Comparison of ENCODE assay signal across 11 cellular contexts in the genomic region with DNA sequence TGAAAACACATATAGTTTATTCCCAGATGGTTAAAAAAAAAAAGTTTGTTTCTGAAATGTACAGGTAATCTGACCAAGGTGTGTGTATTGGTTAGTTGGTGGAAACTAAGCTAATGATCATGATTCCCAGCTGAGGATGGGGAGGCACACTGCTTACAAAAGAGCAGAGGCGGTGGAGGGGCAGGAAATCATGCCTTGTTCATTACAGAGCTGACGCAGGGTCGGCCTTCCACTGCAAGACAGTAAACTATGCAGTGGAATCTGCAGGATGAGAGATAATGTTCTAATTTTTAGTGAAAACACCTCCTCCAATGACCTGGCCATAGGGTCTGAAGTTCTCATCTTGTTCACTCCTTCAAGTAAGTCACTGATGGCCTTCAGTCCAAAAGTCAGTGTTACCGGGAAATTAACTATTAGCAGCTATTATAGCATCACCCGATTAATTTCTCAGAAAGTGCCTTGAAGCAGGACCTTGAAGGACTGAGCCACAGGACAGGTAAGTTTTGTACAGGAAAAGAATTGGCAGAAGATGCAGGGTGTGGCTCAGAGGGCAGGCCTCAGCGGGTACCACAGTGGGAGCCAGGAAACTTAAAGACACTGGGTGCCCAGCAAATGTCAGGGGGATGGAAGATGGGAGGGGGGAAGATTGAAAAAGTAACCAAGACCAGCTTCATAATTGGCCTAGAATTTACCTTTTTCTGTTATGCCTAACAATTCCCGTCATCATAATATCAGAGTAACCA. TPM values are rescaled to one million over a fixed set of nuclear protein-coding genes. Genes with fewer than 3 reads are reported as not detected.
DNase-seq lines count a peak whose midpoint lies in the region; ATAC-seq, FAIRE-seq and TF ChIP-seq lines count a peak whose summit lies in the region.
"Had no signal": no experiment of that assay in that cellular context is flagged by ENCODE, and none has a peak within 500 bp of the region (broad histone marks: within the 10 kb centered on the region; RNA-seq: fewer than 3 reads in every experiment).

No MANE protein-coding gene starts in this region.

- no peak overlapping the region for H3K9ac ChIP-seq in IMR-90 (ENCODE audit: low read depth, low read length)
- H3K9ac ChIP-seq in stomach smooth muscle (ENCODE audit: low read length in 2 of 2), result peak overlapping the region; percentile 67 to 74

- peak overlapping the region in 1 of 2 experiments; percentile 20; a peak in 1 of 4 replicates for H4K8ac ChIP-seq in IMR-90 (ENCODE audit: low read depth in 2 of 2, low read length in 2 of 2)

- H3K14ac ChIP-seq in IMR-90 (replicated peaks; ENCODE audit: low read depth, low read length), result peak overlapping the region; percentile 46; the same call in 1 of the 2 replicates

- no peaks in the 10 kb centered on the region for H3K4me1 Mint-ChIP-seq in T-cell

- peaks cover 31 to 75% of the 10 kb centered on the region in 2 experiments for H3K79me1 ChIP-seq in IMR-90 (ENCODE audit: low read depth in 1 of 2, low read length in 2 of 2)

- H3K27me3 Mint-ChIP-seq in T-cell, result peaks cover 0 to 2% of the 10 kb centered on the region in 2 donors

- no peak for TF ChIP-seq POLR2A in IMR-90 (IDR thresholded peaks at IDR 0.05; ENCODE audit: low read depth, low read length)
- no peak for TF ChIP-seq POLR2A in lower leg skin (IDR thresholded peaks at IDR 0.05)

- H3K9me3 ChIP-seq in IMR-90 (ENCODE audit: control insufficient read depth, insufficient read depth, low read length) (no peaks in the 10 kb centered on the region), stomach smooth muscle (ENCODE audit: control insufficient read depth in 2 of 2, low read length in 2 of 2) (no peaks in the 10 kb centered on the region)

- peak overlapping the region; percentile 85; the same call in 1 of the 2 replicates for H2AK5ac ChIP-seq in IMR-90 (ENCODE audit: low read depth, low read length)

- H3K27me3 ChIP-seq in IMR-90 (ENCODE audit: control insufficient read depth, insufficient read depth, low read length) (no peaks in the 10 kb centered on the region), bronchial epithelial cell (ENCODE audit: control insufficient read depth, insufficient read depth, low read length) (no peaks in the 10 kb centered on the region), stomach smooth muscle (ENCODE audit: control insufficient read depth in 1 of 2, insufficient read depth in 2 of 2, low read length in 2 of 2) (no peaks in the 10 kb centered on the region)

- FAIRE-seq in bronchial epithelial cell (lab: Jason Lieb, UNC) (no peak), GM19239 (lab: Jason Lieb, UNC) (no peak)

- H2BK20ac ChIP-seq in IMR-90 (ENCODE audit: low read depth, low read length), result no peak overlapping the region

- no peak overlapping the region for H2BK15ac ChIP-seq in IMR-90 (ENCODE audit: low read depth, low read length)

- CTCF ChIA-PET in IMR-90 (lab: Yijun Ruan, JAX) (no interaction called here), T-cell (lab: Charles Lee) (interaction anchor here in 1 of 2 donors (0.8 kb wide), 1 partner anchor 36 kb away, joined by 3 read pairs; a partner anchor contains a TSS)

- no peak overlapping the region for H3K4me3 ChIP-seq in IMR-90 (ENCODE audit: insufficient read depth, low read depth, low read length)
- H3K4me3 ChIP-seq in bronchial epithelial cell (ENCODE audit: low read depth, low read length), result no peak overlapping the region
- no peak overlapping the region for H3K4me3 ChIP-seq in lower leg skin (ENCODE audit: low read depth, poor library complexity, severe bottlenecking)
- peak overlapping the region; percentile 37 to 47 for H3K4me3 ChIP-seq in stomach smooth muscle (ENCODE audit: low read length in 2 of 2)

- no peak overlapping the region for H4K91ac ChIP-seq in IMR-90 (ENCODE audit: insufficient read depth, low read depth, low read length)

- peak overlapping the region; percentile 12; the same call in 1 of the 2 replicates for H3K27ac ChIP-seq in IMR-90 (ENCODE audit: insufficient read depth, low read length)
- peak overlapping the region; percentile 100 for H3K27ac ChIP-seq in stomach smooth muscle (ENCODE audit: low read length)

- H3K4ac ChIP-seq in IMR-90 (ENCODE audit: low read depth, low read length), result peak overlapping the region; percentile 39; the same call in 1 of the 2 replicates

- POLR2A ChIA-PET in IMR-90 (lab: Charles Lee; ENCODE audit: unreplicated experiment) (interaction anchor here (0.5 to 1.0 kb wide), 3 partner anchors 9 to 25 kb away, joined by 3 to 4 read pairs (median 4); no protein-coding TSS in a partner anchor), T-cell (lab: Charles Lee) (interaction anchor here in 1 of 2 donors (0.6 kb wide), 1 partner anchor 661 kb away, joined by 3 read pairs; no protein-coding TSS in a partner anchor)

- no peak for TF ChIP-seq RAD21 in IMR-90 (IDR thresholded peaks at IDR 0.05; ENCODE audit: low read length)

- in situ Hi-C loops in IMR-90 (cut with MboI; ENCODE audit: low sequenced_read_pairs), result no loop called here

- TF ChIP-seq CTCF in IMR-90 (conservative IDR thresholded peaks at IDR 0.05; ENCODE audit: low read depth, low read length), result no peak
- no peak for TF ChIP-seq CTCF in bronchial epithelial cell (IDR thresholded peaks at IDR 0.05; ENCODE audit: insufficient read depth, low read length, severe bottlenecking)
- no peak for TF ChIP-seq CTCF in lower leg skin (IDR thresholded peaks at IDR 0.05)

- no TSS peak for BruUV-seq in IMR-90 (replicated peaks; lab: Mats Ljungman, UMichigan)

- no peak overlapping the region for H2AK9ac ChIP-seq in IMR-90 (replicated peaks; ENCODE audit: low read depth, low read length, poor library complexity)

- H3K9me3 Mint-ChIP-seq in T-cell, result no peaks in the 10 kb centered on the region

- H3K23ac ChIP-seq in IMR-90 (ENCODE audit: low read depth, low read length), result no peak overlapping the region

- no peak overlapping the region for H2AFZ ChIP-seq in IMR-90 (replicated peaks; ENCODE audit: low read length, poor library complexity)

- H3K4me1 ChIP-seq in IMR-90 (ENCODE audit: control insufficient read depth, insufficient read depth, low read length), result peaks cover 19% of the 10 kb centered on the region
- H3K4me1 ChIP-seq in stomach smooth muscle (ENCODE audit: control insufficient read depth, insufficient read depth, low read length), result peaks cover 43% of the 10 kb centered on the region

- H3K4me3 Mint-ChIP-seq in T-cell, result no peak overlapping the region

- intact Hi-C loops in IMR-90 (cut with micrococcal nuclease), result loop anchor here (2.0 kb wide), 1 partner anchor 13 kb away; no protein-coding TSS in a partner anchor
- intact Hi-C loops in lower leg skin (cut with DNase I; ENCODE audit: low total_unique reads), result no loop called here

- H3K4me2 ChIP-seq in IMR-90 (ENCODE audit: low read depth, low read length), result no peak overlapping the region

- dilution Hi-C loops in IMR-90 (cut with HindIII; ENCODE audit: low sequenced_read_pairs, unreplicated experiment), result no loop called here

- peaks cover 27% of the 10 kb centered on the region for H3K36me3 ChIP-seq in IMR-90 (ENCODE audit: control insufficient read depth, insufficient read depth, low read length)
- peaks cover 9% of the 10 kb centered on the region for H3K36me3 ChIP-seq in bronchial epithelial cell (ENCODE audit: control insufficient read depth, insufficient read depth, low read length)
- peaks cover 10 to 17% of the 10 kb centered on the region in 2 donors for H3K36me3 ChIP-seq in stomach smooth muscle (ENCODE audit: control insufficient read depth in 2 of 2, insufficient read depth in 2 of 2, low read length in 2 of 2)

- no peak overlapping the region for H3K18ac ChIP-seq in IMR-90 (ENCODE audit: low read depth, low read length)

- peak; percentile 13; the same call in 1 of the 2 replicates for ATAC-seq in IMR-90 (ENCODE audit: low read depth)
- ATAC-seq in T-cell (replicated peaks in 1 of 4), result no peak
- ATAC-seq in HG02763 (IDR thresholded peaks at IDR 0.05; ENCODE audit: unreplicated experiment), result no peak

- H3K36me3 Mint-ChIP-seq in T-cell, result no peaks in the 10 kb centered on the region

- DNase-seq in IMR-90, result no peak
- DNase-seq in bronchial epithelial cell (ENCODE audit: low read depth), result peak; percentile 68
- DNase-seq in lower leg skin (ENCODE audit: low spot score in 2 of 2), result peak; percentile 56 to 81
- no peak for DNase-seq in GM19239 (ENCODE audit: insufficient read length, low spot score)
- no peak for DNase-seq in T-cell
- no peak for DNase-seq in activated CD4-positive, alpha-beta T cell treated with anti-CD3 and anti-CD28 coated beads, Interleukin-2, amount 50 U/mL, for 1 hour
- DNase-seq: activated CD4-positive, CD25-positive, alpha-beta regulatory T cell; activated naive CD4-positive, alpha-beta T cell treated with Interleukin-2 at 50 U/mL for 16 hours; stimulated activated CD4-positive, alpha-beta T cell treated with anti-CD3 and anti-CD28 coated beads, Interleukin-4, amount 100 ng/mL, for 4 hours had no signal

- no peak overlapping the region for H2BK120ac ChIP-seq in IMR-90 (ENCODE audit: low read depth, low read length)

- 83% methylated on average over 1 of the region's 7 CpGs; no CpG with 5 or more reads in 1 of the 2 experiments for WGBS in IMR-90 (ENCODE audit: extremely low coverage in 2 of 2, insufficient read length in 1 of 2), 2 experiments
- 29 to 41% methylated on average over 7 of the region's 7 CpGs for WGBS in lower leg skin, 2 donors

- no peak overlapping the region for H3K27ac Mint-ChIP-seq in T-cell

- H3K56ac ChIP-seq in IMR-90 (ENCODE audit: extremely low read depth, insufficient read depth, low read length), result no peak overlapping the region

- H4K5ac ChIP-seq in IMR-90 (ENCODE audit: low read depth, low read length), result no peak overlapping the region

- H3K9me1 ChIP-seq in IMR-90 (ENCODE audit: insufficient read depth, low read length), result peaks cover 18% of the 10 kb centered on the region

- peaks cover 10% of the 10 kb centered on the region; the same call in 1 of the 2 replicates for H4K20me1 ChIP-seq in IMR-90 (ENCODE audit: insufficient read depth, low read length)

- peak overlapping the region; percentile 25 for H2BK5ac ChIP-seq in IMR-90 (ENCODE audit: low read depth, low read length, poor library complexity, severe bottlenecking)

TF ChIP-seq in IMR-90, 13 proteins besides CTCF, POLR2A, EP300 and RAD21 (continues in another document):
- TF ChIP-seq CEBPB (IDR thresholded peaks at IDR 0.05; ENCODE audit: low read depth, low read length), result no peak

RNA-seq across cellular contexts. Expression of a gene that starts 36.0 kb away (rescaled TPM):
- total RNA-seq in IMR-90 (2012; rRNA removed), result 281 and 332 TPM in 2 replicates
- polyA plus RNA-seq in IMR-90 (2012; rRNA removed), result 197 and 221 TPM in 2 replicates
- 72.0 and 103 TPM in 2 replicates for polyA plus RNA-seq in IMR-90 (2012; cell fraction: cytosol; rRNA removed)
- polyA plus RNA-seq in IMR-90 (2012; cell fraction: nucleus; rRNA removed; ENCODE audit: low replicate concordance), result 86.1 and 277 TPM in 2 replicates
- 108 and 133 TPM in 2 replicates for total RNA-seq in bronchial epithelial cell
- 100 to 1,000 TPM in 1 of 4 donors, 10 to 100 TPM in 3; 65.5 to 129 (median 90.3) TPM for total RNA-seq in lower leg skin
- 1 to 10 TPM in 1 of 5 donors, under 1 TPM in 4; 0.65 to 1.1 (median 0.86) TPM for total RNA-seq in T-cell

RNA-seq across cellular contexts. Expression of a gene that starts 50.3 kb away (rescaled TPM):
- total RNA-seq in IMR-90 (2012; rRNA removed), result 23.5 and 30.8 TPM in 2 replicates
- 13.8 and 15.7 TPM in 2 replicates for polyA plus RNA-seq in IMR-90 (2012; rRNA removed)
- 2.4 and 3.8 TPM in 2 replicates for polyA plus RNA-seq in IMR-90 (2012; cell fraction: cytosol; rRNA removed)
- 1.1 and 5.1 TPM in 2 replicates for polyA plus RNA-seq in IMR-90 (2012; cell fraction: nucleus; rRNA removed; ENCODE audit: low replicate concordance)
- total RNA-seq in bronchial epithelial cell, result 0.53 and 2.0 TPM in 2 replicates
- total RNA-seq in lower leg skin, result 1 to 10 TPM in 3 of 4 donors, under 1 TPM in 1; 0.29 to 3.3 (median 1.7) TPM
- under 1 TPM; 0.35 to 0.95 (median 0.49) TPM for total RNA-seq in T-cell

Comparison
In these comparisons a context has a peak if more than half of its experiments do, and no peak if none do; other contexts are left out.
1. DNase-seq: peak in bronchial epithelial cell (single experiment) and lower leg skin (2 of 2); none in IMR-90 (single experiment), GM19239 (single experiment), T-cell (0 of 34) and activated CD4-positive, alpha-beta T cell treated with anti-CD3 and anti-CD28 coated beads, Interleukin-2, amount 50 U/mL, for 1 hour (single experiment).
2. H3K4me3 ChIP-seq: peak in stomach smooth muscle (2 of 2); none in IMR-90 (single experiment), bronchial epithelial cell (single experiment) and lower leg skin (single experiment).
3. RNA of a gene that starts 36.0 kb away (total RNA-seq): 281 to 332 TPM in IMR-90, 108 to 133 TPM in bronchial epithelial cell and 65.5 to 129 TPM in lower leg skin; 0.65 to 1.1 TPM in T-cell; every median in the first group is over 10 times any median in the second.